8 cellular contexts compared by ENCODE assay signal in genomic region chr18:80159713-80160636, GRCh38. TPM values are rescaled to one million over a fixed set of nuclear protein-coding genes. Genes with fewer than 3 reads are reported as not detected.
A peak's percentile ranks its signal among the peaks of the same experiment; 100 is the strongest.
DNase-seq lines count a peak whose midpoint lies in the region; ATAC-seq and TF ChIP-seq lines count a peak whose summit lies in the region.

No MANE protein-coding gene starts in this region.

- no peaks in the 10 kb centered on the region for H3K27me3 ChIP-seq in thyroid gland

- no peaks in the 10 kb centered on the region for H3K36me3 Mint-ChIP-seq in activated naive CD8-positive, alpha-beta T cell treated with anti-CD3 and anti-CD28 coated beads for 36 hours

- peak in 5 of 6 experiments; percentile 38 to 76 (median 51) for TF ChIP-seq CTCF in thyroid gland (IDR thresholded peaks at IDR 0.05)

- WGBS in thyroid gland, 2 donors, result 32 to 71% methylated on average over 31 to 73 of the region's 109 CpGs

- peak; percentile 62 for DNase-seq in activated naive CD8-positive, alpha-beta T cell treated with anti-CD3 and anti-CD28 coated beads for 36 hours
- peak; percentile 75 for DNase-seq in left kidney (ENCODE audit: low read depth, low spot score)
- peak; percentile 59 to 61 for DNase-seq in thyroid gland
- DNase-seq in glomerular visceral epithelial cell (ENCODE audit: extremely low spot score), result no peak
- no peak for DNase-seq in GOT3 (lab: John Stamatoyannopoulos, UW)

- peaks cover 9% of the 10 kb centered on the region for H3K9me3 Mint-ChIP-seq in activated naive CD8-positive, alpha-beta T cell treated with anti-CD3 and anti-CD28 coated beads for 36 hours

- ATAC-seq in HG02981 (IDR thresholded peaks at IDR 0.05; ENCODE audit: unreplicated experiment) (peak; percentile 45), HG03280 (IDR thresholded peaks at IDR 0.05; ENCODE audit: unreplicated experiment) (no peak), HG03442 (IDR thresholded peaks at IDR 0.05; ENCODE audit: unreplicated experiment) (no peak)

- intact Hi-C loops in thyroid gland (cut with DNase I), result no loop called here

- no peak overlapping the region for H3K4me3 ChIP-seq in thyroid gland (replicated peaks in 1 of 3)

- H3K4me1 ChIP-seq in thyroid gland, result no peaks in the 10 kb centered on the region

- no peak overlapping the region for H3K4me3 Mint-ChIP-seq in activated naive CD8-positive, alpha-beta T cell treated with anti-CD3 and anti-CD28 coated beads for 36 hours

- no peak overlapping the region for H3K27ac Mint-ChIP-seq in activated naive CD8-positive, alpha-beta T cell treated with anti-CD3 and anti-CD28 coated beads for 36 hours

- no peak for TF ChIP-seq POLR2A in thyroid gland (IDR thresholded peaks at IDR 0.05)

- H3K9me3 ChIP-seq in thyroid gland, result no peaks in the 10 kb centered on the region

- no peaks in the 10 kb centered on the region for H3K4me1 Mint-ChIP-seq in activated naive CD8-positive, alpha-beta T cell treated with anti-CD3 and anti-CD28 coated beads for 36 hours

- no peak overlapping the region for H3K27ac ChIP-seq in thyroid gland

- H3K36me3 ChIP-seq in thyroid gland, result no peaks in the 10 kb centered on the region

- H3K27me3 Mint-ChIP-seq in activated naive CD8-positive, alpha-beta T cell treated with anti-CD3 and anti-CD28 coated beads for 36 hours, result peaks cover 26% of the 10 kb centered on the region

RNA-seq across cellular contexts. Expression of gene ADNP2, which starts 50.9 kb away (rescaled TPM):
- total RNA-seq in activated naive CD8-positive, alpha-beta T cell treated with anti-CD3 and anti-CD28 coated beads for 36 hours, result 10 to 100 TPM; 34.7 to 34.8 TPM
- 10 to 100 TPM; 16.4 to 28.4 (median 17.8) TPM for total RNA-seq in thyroid gland

Comparison
In these comparisons a context has a peak if more than half of its experiments do, and no peak if none do; other contexts are left out.
1. DNase-seq: peak in activated naive CD8-positive, alpha-beta T cell treated with anti-CD3 and anti-CD28 coated beads for 36 hours (single experiment), left kidney (single experiment) and thyroid gland (2 of 2); none in glomerular visceral epithelial cell (single experiment) and GOT3 (single experiment).